ENCODE assay signal across 1 cellular context in genomic region chr4:86818845-86819244, GRCh38.
TF ChIP-seq lines count a peak whose summit lies in the region.

No MANE protein-coding gene starts in this region.

TF ChIP-seq in GM12878, 131 proteins besides CTCF, POLR2A, EP300 and RAD21:
- no peak for TF ChIP-seq CBFB (IDR thresholded peaks at IDR 0.05; ENCODE audit: low read depth)
- TF ChIP-seq KAT2A (conservative IDR thresholded peaks at IDR 0.05; ENCODE audit: control insufficient read depth, low read depth, low read length), result no peak
- no peak for TF ChIP-seq ATF7 (IDR thresholded peaks at IDR 0.05; ENCODE audit: low read depth)
- TF ChIP-seq TBL1XR1 (IDR thresholded peaks at IDR 0.05; ENCODE audit: low read depth, low read length), result no peak
- no peak for TF ChIP-seq CEBPZ (IDR thresholded peaks at IDR 0.05; ENCODE audit: low read depth, low read length)
- TF ChIP-seq CEBPB (IDR thresholded peaks at IDR 0.05; ENCODE audit: borderline replicate concordance in 1 of 2, low read depth in 2 of 2, low read length in 2 of 2), result no peak
- TF ChIP-seq CUX1 (IDR thresholded peaks at IDR 0.05; ENCODE audit: insufficient replicate concordance, low read depth, low read length), result no peak
- TF ChIP-seq HDAC6 (IDR thresholded peaks at IDR 0.05; ENCODE audit: unreplicated experiment), result no peak
- TF ChIP-seq ATF2 (IDR thresholded peaks at IDR 0.05; ENCODE audit: low read length), result no peak
- no peak for TF ChIP-seq GATAD2B (conservative IDR thresholded peaks at IDR 0.05; ENCODE audit: low read depth)
- TF ChIP-seq NKRF (conservative IDR thresholded peaks at IDR 0.05), result no peak
- TF ChIP-seq DPF2 (IDR thresholded peaks at IDR 0.05), result no peak
- no peak for TF ChIP-seq IRF4 (IDR thresholded peaks at IDR 0.05; ENCODE audit: low read depth, low read length)
- TF ChIP-seq ZNF592 (IDR thresholded peaks at IDR 0.05), result no peak
- TF ChIP-seq NR2C2 (IDR thresholded peaks at IDR 0.05; ENCODE audit: borderline replicate concordance, control insufficient read depth, insufficient read length, low read depth), result no peak
- TF ChIP-seq E2F4 (IDR thresholded peaks at IDR 0.05; ENCODE audit: low read depth, low read length), result no peak
- TF ChIP-seq BRCA1 (IDR thresholded peaks at IDR 0.05; ENCODE audit: low read depth, low read length), result no peak
- no peak for TF ChIP-seq RAD51 (IDR thresholded peaks at IDR 0.05)
- no peak for TF ChIP-seq IKZF2 (IDR thresholded peaks at IDR 0.05)
- no peak for TF ChIP-seq PBX3 (IDR thresholded peaks at IDR 0.05; ENCODE audit: insufficient replicate concordance, low read depth, low read length)
